ENCODE assay signal across 1 cellular context in the genomic region with DNA sequence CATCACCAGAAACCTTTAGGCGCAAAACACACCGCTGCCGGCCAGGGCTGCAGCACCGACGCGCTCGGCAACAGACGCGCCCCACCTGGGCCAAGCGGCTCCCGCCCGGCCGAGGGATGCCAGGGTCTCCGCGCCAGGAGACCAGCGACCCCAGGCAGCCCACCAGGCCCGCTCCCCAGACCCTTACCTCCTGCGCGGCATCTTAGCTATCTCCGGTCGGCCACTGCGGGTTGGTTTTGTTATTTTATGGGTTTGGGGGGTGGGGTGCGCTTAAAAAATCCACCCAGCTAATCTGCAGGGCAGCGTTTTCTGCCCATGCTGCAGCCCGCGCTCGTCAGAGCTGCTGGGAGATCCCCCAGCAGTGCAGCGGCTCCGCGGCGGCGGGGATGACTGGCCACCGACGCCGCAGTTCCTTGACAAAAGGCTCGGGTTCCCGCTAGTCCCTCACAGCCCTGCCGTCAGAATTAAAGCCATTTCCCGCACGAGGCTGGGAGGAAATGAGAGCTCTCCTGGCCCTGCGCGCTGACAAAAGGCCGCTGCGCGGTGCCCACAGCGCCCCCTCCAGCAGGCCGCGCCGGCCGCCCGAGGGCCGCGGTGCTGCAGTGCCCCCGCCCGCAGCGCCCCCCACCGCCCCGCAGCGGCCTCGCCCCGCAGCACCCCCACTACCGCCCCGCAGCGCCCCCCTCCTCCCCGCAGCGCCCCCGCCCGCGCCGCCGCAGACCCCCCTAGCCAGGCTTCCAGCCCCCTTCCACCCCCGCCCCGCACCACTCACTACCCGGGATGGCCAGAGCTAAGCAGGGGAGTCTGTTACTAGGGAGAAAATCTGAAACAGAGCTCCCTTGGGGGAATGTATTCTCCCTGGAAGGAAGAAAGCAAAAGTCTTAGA.
TF ChIP-seq lines count a peak whose summit lies in the region.

A gene with protein sequence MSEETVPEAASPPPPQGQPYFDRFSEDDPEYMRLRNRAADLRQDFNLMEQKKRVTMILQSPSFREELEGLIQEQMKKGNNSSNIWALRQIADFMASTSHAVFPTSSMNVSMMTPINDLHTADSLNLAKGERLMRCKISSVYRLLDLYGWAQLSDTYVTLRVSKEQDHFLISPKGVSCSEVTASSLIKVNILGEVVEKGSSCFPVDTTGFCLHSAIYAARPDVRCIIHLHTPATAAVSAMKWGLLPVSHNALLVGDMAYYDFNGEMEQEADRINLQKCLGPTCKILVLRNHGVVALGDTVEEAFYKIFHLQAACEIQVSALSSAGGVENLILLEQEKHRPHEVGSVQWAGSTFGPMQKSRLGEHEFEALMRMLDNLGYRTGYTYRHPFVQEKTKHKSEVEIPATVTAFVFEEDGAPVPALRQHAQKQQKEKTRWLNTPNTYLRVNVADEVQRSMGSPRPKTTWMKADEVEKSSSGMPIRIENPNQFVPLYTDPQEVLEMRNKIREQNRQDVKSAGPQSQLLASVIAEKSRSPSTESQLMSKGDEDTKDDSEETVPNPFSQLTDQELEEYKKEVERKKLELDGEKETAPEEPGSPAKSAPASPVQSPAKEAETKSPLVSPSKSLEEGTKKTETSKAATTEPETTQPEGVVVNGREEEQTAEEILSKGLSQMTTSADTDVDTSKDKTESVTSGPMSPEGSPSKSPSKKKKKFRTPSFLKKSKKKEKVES (minus strand): TSS at position 502 of the 886 bp plus-strand sequence. CDS start 61,792 bp downstream, outside the sequence.

TF ChIP-seq in K562, 482 proteins besides CTCF, POLR2A, EP300 and RAD21 (continued from another document and continues in another):
- TF ChIP-seq, protein P1, sequence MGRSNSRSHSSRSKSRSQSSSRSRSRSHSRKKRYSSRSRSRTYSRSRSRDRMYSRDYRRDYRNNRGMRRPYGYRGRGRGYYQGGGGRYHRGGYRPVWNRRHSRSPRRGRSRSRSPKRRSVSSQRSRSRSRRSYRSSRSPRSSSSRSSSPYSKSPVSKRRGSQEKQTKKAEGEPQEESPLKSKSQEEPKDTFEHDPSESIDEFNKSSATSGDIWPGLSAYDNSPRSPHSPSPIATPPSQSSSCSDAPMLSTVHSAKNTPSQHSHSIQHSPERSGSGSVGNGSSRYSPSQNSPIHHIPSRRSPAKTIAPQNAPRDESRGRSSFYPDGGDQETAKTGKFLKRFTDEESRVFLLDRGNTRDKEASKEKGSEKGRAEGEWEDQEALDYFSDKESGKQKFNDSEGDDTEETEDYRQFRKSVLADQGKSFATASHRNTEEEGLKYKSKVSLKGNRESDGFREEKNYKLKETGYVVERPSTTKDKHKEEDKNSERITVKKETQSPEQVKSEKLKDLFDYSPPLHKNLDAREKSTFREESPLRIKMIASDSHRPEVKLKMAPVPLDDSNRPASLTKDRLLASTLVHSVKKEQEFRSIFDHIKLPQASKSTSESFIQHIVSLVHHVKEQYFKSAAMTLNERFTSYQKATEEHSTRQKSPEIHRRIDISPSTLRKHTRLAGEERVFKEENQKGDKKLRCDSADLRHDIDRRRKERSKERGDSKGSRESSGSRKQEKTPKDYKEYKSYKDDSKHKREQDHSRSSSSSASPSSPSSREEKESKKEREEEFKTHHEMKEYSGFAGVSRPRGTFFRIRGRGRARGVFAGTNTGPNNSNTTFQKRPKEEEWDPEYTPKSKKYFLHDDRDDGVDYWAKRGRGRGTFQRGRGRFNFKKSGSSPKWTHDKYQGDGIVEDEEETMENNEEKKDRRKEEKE (IDR thresholded peaks at IDR 0.05; ENCODE audit: borderline replicate concordance in 1 of 2, control insufficient read depth in 1 of 2, low read depth in 2 of 2, low read length in 1 of 2): no peak
- TF ChIP-seq NR3C1 (CRISPR knock-in tag; IDR thresholded peaks at IDR 0.05): no peak
- no peak for TF ChIP-seq CBFA2T2 (conservative IDR thresholded peaks at IDR 0.05)
- TF ChIP-seq KAT7 (CRISPR knock-in tag; IDR thresholded peaks at IDR 0.05; ENCODE audit: borderline replicate concordance): no peak
- TF ChIP-seq TCF3 (CRISPR knock-in tag; IDR thresholded peaks at IDR 0.05): no peak
- TF ChIP-seq MCM5 (IDR thresholded peaks at IDR 0.05; ENCODE audit: low read depth): no peak
- 0 out of 2 replicates have a peak, but pooled peaks have one; percentile 12 for TF ChIP-seq BCOR (IDR thresholded peaks at IDR 0.05)
- TF ChIP-seq CREM (IDR thresholded peaks at IDR 0.05; ENCODE audit: low read depth): peak; percentile 46; the same call in 1 of the 2 replicates
- TF ChIP-seq, protein P2, sequence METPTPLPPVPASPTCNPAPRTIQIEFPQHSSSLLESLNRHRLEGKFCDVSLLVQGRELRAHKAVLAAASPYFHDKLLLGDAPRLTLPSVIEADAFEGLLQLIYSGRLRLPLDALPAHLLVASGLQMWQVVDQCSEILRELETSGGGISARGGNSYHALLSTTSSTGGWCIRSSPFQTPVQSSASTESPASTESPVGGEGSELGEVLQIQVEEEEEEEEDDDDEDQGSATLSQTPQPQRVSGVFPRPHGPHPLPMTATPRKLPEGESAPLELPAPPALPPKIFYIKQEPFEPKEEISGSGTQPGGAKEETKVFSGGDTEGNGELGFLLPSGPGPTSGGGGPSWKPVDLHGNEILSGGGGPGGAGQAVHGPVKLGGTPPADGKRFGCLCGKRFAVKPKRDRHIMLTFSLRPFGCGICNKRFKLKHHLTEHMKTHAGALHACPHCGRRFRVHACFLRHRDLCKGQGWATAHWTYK (CRISPR knock-in tag; IDR thresholded peaks at IDR 0.05): no peak
- TF ChIP-seq, protein P3, sequence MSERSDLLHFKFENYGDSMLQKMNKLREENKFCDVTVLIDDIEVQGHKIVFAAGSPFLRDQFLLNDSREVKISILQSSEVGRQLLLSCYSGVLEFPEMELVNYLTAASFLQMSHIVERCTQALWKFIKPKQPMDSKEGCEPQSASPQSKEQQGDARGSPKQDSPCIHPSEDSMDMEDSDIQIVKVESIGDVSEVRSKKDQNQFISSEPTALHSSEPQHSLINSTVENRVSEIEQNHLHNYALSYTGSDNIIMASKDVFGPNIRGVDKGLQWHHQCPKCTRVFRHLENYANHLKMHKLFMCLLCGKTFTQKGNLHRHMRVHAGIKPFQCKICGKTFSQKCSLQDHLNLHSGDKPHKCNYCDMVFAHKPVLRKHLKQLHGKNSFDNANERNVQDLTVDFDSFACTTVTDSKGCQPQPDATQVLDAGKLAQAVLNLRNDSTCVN (CRISPR knock-in tag; IDR thresholded peaks at IDR 0.05): no peak
- no peak for TF ChIP-seq ZNF507 (tag; conservative IDR thresholded peaks at IDR 0.05)
- TF ChIP-seq CBX3 (IDR thresholded peaks at IDR 0.05; ENCODE audit: borderline replicate concordance in 1 of 2, low read length in 2 of 2): 0 out of 3 replicates have a peak, but pooled peaks of 1 of the 2 experiments have one; percentile 62
- TF ChIP-seq, protein P4, sequence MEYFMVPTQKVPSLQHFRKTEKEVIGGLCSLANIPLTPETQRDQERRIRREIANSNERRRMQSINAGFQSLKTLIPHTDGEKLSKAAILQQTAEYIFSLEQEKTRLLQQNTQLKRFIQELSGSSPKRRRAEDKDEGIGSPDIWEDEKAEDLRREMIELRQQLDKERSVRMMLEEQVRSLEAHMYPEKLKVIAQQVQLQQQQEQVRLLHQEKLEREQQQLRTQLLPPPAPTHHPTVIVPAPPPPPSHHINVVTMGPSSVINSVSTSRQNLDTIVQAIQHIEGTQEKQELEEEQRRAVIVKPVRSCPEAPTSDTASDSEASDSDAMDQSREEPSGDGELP (CRISPR knock-in tag; IDR thresholded peaks at IDR 0.05; ENCODE audit: borderline replicate concordance): no peak
- TF ChIP-seq NCOR1 (IDR thresholded peaks at IDR 0.05): no peak
- no peak for TF ChIP-seq CBX2 (IDR thresholded peaks at IDR 0.05; ENCODE audit: insufficient read depth, low read length, poor library complexity, severe bottlenecking)
- no peak for TF ChIP-seq LARP7 (IDR thresholded peaks at IDR 0.05)
- TF ChIP-seq ELF4 (CRISPR knock-in tag; IDR thresholded peaks at IDR 0.05): no peak
- no peak for TF ChIP-seq MYNN (IDR thresholded peaks at IDR 0.05)
- TF ChIP-seq MYNN (CRISPR knock-in tag; IDR thresholded peaks at IDR 0.05): no peak
- no peak for TF ChIP-seq NCOA2 (IDR thresholded peaks at IDR 0.05; ENCODE audit: partially characterized antibody in 2 of 2)
- TF ChIP-seq, protein P5, sequence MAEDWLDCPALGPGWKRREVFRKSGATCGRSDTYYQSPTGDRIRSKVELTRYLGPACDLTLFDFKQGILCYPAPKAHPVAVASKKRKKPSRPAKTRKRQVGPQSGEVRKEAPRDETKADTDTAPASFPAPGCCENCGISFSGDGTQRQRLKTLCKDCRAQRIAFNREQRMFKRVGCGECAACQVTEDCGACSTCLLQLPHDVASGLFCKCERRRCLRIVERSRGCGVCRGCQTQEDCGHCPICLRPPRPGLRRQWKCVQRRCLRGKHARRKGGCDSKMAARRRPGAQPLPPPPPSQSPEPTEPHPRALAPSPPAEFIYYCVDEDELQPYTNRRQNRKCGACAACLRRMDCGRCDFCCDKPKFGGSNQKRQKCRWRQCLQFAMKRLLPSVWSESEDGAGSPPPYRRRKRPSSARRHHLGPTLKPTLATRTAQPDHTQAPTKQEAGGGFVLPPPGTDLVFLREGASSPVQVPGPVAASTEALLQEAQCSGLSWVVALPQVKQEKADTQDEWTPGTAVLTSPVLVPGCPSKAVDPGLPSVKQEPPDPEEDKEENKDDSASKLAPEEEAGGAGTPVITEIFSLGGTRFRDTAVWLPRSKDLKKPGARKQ (CRISPR knock-in tag; IDR thresholded peaks at IDR 0.05): no peak
- TF ChIP-seq HDAC6 (IDR thresholded peaks at IDR 0.05; ENCODE audit: low read depth, low read length): no peak
- TF ChIP-seq TSC22D4 (tag; IDR thresholded peaks at IDR 0.05): no peak
- TF ChIP-seq, protein P6, sequence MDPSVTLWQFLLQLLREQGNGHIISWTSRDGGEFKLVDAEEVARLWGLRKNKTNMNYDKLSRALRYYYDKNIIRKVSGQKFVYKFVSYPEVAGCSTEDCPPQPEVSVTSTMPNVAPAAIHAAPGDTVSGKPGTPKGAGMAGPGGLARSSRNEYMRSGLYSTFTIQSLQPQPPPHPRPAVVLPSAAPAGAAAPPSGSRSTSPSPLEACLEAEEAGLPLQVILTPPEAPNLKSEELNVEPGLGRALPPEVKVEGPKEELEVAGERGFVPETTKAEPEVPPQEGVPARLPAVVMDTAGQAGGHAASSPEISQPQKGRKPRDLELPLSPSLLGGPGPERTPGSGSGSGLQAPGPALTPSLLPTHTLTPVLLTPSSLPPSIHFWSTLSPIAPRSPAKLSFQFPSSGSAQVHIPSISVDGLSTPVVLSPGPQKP (CRISPR knock-in tag; IDR thresholded peaks at IDR 0.05): no peak
- no peak for TF ChIP-seq ZNF444 (CRISPR knock-in tag; IDR thresholded peaks at IDR 0.05)
- TF ChIP-seq HLTF (IDR thresholded peaks at IDR 0.05): no peak
- no peak for TF ChIP-seq BRCA1 (IDR thresholded peaks at IDR 0.05)
- no peak for TF ChIP-seq BRCA1 (CRISPR knock-in tag; IDR thresholded peaks at IDR 0.05)
- peak; percentile 55; the same call in 1 of the 2 replicates for TF ChIP-seq CTBP1 (IDR thresholded peaks at IDR 0.05; ENCODE audit: borderline replicate concordance)
- TF ChIP-seq, protein P7, sequence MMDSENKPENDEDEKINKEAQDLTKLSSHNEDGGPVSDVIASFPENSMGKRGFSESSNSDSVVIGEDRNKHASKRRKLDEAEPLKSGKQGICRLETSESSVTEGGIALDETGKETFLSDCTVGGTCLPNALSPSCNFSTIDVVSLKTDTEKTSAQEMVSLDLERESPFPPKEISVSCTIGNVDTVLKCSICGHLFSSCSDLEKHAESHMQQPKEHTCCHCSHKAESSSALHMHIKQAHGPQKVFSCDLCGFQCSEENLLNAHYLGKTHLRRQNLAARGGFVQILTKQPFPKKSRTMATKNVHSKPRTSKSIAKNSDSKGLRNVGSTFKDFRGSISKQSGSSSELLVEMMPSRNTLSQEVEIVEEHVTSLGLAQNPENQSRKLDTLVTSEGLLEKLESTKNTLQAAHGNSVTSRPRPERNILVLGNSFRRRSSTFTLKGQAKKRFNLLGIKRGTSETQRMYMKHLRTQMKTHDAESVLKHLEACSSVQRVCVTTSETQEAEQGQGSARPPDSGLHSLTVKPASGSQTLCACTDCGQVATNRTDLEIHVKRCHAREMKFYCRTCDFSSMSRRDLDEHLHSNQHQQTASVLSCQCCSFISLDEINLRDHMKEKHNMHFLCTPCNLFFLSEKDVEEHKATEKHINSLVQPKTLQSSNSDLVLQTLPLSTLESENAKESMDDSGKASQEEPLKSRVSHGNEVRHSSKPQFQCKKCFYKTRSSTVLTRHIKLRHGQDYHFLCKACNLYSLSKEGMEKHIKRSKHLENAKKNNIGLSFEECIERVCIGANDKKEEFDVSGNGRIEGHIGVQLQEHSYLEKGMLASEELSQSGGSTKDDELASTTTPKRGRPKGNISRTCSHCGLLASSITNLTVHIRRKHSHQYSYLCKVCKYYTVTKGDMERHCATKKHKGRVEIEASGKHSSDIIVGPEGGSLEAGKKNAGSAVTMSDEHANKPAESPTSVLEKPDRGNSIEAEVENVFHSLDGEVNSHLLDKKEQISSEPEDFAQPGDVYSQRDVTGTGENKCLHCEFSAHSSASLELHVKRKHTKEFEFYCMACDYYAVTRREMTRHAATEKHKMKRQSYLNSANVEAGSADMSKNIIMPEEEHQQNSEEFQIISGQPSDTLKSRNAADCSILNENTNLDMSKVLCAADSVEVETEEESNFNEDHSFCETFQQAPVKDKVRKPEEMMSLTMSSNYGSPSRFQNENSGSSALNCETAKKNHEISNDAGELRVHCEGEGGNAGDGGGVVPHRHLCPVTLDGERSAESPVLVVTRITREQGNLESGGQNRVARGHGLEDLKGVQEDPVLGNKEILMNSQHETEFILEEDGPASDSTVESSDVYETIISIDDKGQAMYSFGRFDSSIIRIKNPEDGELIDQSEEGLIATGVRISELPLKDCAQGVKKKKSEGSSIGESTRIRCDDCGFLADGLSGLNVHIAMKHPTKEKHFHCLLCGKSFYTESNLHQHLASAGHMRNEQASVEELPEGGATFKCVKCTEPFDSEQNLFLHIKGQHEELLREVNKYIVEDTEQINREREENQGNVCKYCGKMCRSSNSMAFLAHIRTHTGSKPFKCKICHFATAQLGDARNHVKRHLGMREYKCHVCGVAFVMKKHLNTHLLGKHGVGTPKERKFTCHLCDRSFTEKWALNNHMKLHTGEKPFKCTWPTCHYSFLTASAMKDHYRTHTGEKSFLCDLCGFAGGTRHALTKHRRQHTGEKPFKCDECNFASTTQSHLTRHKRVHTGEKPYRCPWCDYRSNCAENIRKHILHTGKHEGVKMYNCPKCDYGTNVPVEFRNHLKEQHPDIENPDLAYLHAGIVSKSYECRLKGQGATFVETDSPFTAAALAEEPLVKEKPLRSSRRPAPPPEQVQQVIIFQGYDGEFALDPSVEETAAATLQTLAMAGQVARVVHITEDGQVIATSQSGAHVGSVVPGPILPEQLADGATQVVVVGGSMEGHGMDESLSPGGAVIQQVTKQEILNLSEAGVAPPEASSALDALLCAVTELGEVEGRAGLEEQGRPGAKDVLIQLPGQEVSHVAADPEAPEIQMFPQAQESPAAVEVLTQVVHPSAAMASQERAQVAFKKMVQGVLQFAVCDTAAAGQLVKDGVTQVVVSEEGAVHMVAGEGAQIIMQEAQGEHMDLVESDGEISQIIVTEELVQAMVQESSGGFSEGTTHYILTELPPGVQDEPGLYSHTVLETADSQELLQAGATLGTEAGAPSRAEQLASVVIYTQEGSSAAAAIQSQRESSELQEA (IDR thresholded peaks at IDR 0.05; ENCODE audit: low read depth): no peak
- no peak for TF ChIP-seq ZNF551 (CRISPR knock-in tag; IDR thresholded peaks at IDR 0.05)
- TF ChIP-seq SAP30 (IDR thresholded peaks at IDR 0.05; ENCODE audit: borderline replicate concordance, insufficient read depth, low read depth, low read length, poor library complexity, severe bottlenecking): no peak
- TF ChIP-seq ZKSCAN1 (IDR thresholded peaks at IDR 0.05; ENCODE audit: low read depth, low read length): 0 out of 2 replicates have a peak, but pooled peaks have one; percentile 13
- no peak for TF ChIP-seq SLC30A9 (CRISPR knock-in tag; IDR thresholded peaks at IDR 0.05)
- TF ChIP-seq U2AF1 (optimal IDR thresholded peaks at IDR 0.05; ENCODE audit: low read depth, low read length): no peak
- TF ChIP-seq ARID1B (IDR thresholded peaks at IDR 0.05): no peak
- no peak for TF ChIP-seq MAFK (IDR thresholded peaks at IDR 0.05; ENCODE audit: low read length)
- no peak for TF ChIP-seq ZSCAN32 (CRISPR knock-in tag; IDR thresholded peaks at IDR 0.05)
- TF ChIP-seq L3MBTL2 (IDR thresholded peaks at IDR 0.05): peak; percentile 89
